8 cellular contexts compared by ENCODE assay signal in genomic region chr16:22948603-22949368, GRCh38.
DNase-seq lines count a peak whose midpoint lies in the region; ATAC-seq and TF ChIP-seq lines count a peak whose summit lies in the region.

No MANE protein-coding gene starts in this region.

- H3K27me3 ChIP-seq in WERI-Rb-1 (ENCODE audit: insufficient read depth, low read depth, severe bottlenecking) (no peaks in the 10 kb centered on the region), dorsolateral prefrontal cortex (no peaks in the 10 kb centered on the region)

- no peak overlapping the region for H3K4me3 ChIP-seq in WERI-Rb-1 (ENCODE audit: low read depth, low read length)
- peak overlapping the region; percentile 29 to 70 (median 52) for H3K4me3 ChIP-seq in dorsolateral prefrontal cortex

- H3K9me3 ChIP-seq in WERI-Rb-1 (ENCODE audit: severe bottlenecking) = no peaks in the 10 kb centered on the region

- H3K27ac ChIP-seq in WERI-Rb-1 (no peak overlapping the region), dorsolateral prefrontal cortex (peak overlapping the region in 5 of 59 donors; percentile 27 to 64 (median 48))

- H3K36me3 ChIP-seq in WERI-Rb-1 = no peaks in the 10 kb centered on the region

- intact Hi-C loops in dorsolateral prefrontal cortex (cut with DNase I) = loop anchor here in 1 of 2 donors (5.0 kb wide), 1 partner anchor 46 kb away; no protein-coding TSS in a partner anchor

- peak; percentile 95 for TF ChIP-seq CTCF in WERI-Rb-1 (IDR thresholded peaks at IDR 0.05; ENCODE audit: low read depth, low read length)
- peak; percentile 60 to 91 (median 76) for TF ChIP-seq CTCF in dorsolateral prefrontal cortex (IDR thresholded peaks at IDR 0.05 in 54 of 56, conservative IDR thresholded peaks at IDR 0.05 in 2 of 56; ENCODE audit: low read depth in 1 of 56, partially characterized antibody in 56 of 56)

- DNase-seq in NCI-H748 (lab: John Stamatoyannopoulos, UW; ENCODE audit: unreplicated experiment) = peak; percentile 63
- DNase-seq in NCI-H748 treated with DMSO at 0.1 percent for 48 hours (lab: John Stamatoyannopoulos, UW) = no peak
- peak; percentile 77 for DNase-seq in MV-4-11 (lab: John Stamatoyannopoulos, UW)
- peak; percentile 87 for DNase-seq in WERI-Rb-1
- peak in 9 of 10 donors; percentile 38 to 75 (median 59) for DNase-seq in dorsolateral prefrontal cortex
- peak; percentile 70 to 82 for DNase-seq in lung microvascular endothelial cell (ENCODE audit: low read depth in 2 of 2)
- DNase-seq in stimulated activated CD8-positive, alpha-beta memory T cell treated with anti-CD3 and anti-CD28 coated beads, Interleukin-4, amount 100 ng/mL, for 24 hours (ENCODE audit: low read depth) = peak; percentile 7

- ATAC-seq in GM21619 (IDR thresholded peaks at IDR 0.05; ENCODE audit: unreplicated experiment) = no peak
